Comparison of ENCODE assay signal across 1 cellular context in the genomic region with DNA sequence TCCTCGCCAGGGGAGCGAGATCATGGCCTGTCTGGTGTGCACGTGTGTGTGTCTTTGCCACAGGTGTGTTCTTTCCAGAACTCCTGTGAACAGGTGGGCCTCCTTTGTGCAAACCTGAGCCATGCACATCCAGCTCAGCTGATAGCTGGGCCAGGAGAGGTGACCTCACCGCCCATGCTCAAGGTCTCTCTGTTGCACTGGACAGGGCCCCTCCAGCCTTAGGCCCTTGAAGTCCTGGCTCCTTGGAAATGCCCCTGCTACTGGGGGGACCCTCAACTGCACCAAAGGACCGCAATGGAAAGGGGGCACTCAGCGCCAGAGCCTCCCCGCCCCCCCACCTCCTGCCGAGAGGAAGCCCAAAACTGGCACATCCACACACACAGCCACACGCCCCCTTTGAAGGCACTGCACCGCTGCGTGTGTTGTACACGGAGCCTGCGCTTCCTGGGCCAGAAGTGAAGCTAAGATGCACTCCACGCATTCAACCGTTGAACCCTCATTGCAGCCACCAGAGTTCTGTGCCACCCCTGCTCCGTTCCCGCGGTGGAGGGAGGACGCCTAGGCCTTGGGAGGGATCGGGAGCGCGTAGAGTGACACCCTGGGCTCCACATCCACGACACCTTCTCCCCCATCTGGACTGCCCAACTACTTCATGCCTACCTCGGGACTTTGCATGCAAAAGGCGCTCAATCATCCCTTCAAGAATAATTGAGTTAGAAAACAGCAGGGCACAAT.
TF ChIP-seq lines count a peak whose summit lies in the region.

No MANE protein-coding gene starts in this region.

TF ChIP-seq in SK-N-SH treated with all-trans-retinoic acid at 6 μM for 48 hours, 23 proteins besides CTCF, POLR2A, EP300 and RAD21 (continued from another document):
- TF ChIP-seq, protein P1, sequence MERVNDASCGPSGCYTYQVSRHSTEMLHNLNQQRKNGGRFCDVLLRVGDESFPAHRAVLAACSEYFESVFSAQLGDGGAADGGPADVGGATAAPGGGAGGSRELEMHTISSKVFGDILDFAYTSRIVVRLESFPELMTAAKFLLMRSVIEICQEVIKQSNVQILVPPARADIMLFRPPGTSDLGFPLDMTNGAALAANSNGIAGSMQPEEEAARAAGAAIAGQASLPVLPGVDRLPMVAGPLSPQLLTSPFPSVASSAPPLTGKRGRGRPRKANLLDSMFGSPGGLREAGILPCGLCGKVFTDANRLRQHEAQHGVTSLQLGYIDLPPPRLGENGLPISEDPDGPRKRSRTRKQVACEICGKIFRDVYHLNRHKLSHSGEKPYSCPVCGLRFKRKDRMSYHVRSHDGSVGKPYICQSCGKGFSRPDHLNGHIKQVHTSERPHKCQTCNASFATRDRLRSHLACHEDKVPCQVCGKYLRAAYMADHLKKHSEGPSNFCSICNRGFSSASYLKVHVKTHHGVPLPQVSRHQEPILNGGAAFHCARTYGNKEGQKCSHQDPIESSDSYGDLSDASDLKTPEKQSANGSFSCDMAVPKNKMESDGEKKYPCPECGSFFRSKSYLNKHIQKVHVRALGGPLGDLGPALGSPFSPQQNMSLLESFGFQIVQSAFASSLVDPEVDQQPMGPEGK (CRISPR knock-in tag; IDR thresholded peaks at IDR 0.05; ENCODE audit: borderline replicate concordance): no peak
- no peak for TF ChIP-seq ZC3H10 (CRISPR knock-in tag; IDR thresholded peaks at IDR 0.05)
- TF ChIP-seq, protein P2, sequence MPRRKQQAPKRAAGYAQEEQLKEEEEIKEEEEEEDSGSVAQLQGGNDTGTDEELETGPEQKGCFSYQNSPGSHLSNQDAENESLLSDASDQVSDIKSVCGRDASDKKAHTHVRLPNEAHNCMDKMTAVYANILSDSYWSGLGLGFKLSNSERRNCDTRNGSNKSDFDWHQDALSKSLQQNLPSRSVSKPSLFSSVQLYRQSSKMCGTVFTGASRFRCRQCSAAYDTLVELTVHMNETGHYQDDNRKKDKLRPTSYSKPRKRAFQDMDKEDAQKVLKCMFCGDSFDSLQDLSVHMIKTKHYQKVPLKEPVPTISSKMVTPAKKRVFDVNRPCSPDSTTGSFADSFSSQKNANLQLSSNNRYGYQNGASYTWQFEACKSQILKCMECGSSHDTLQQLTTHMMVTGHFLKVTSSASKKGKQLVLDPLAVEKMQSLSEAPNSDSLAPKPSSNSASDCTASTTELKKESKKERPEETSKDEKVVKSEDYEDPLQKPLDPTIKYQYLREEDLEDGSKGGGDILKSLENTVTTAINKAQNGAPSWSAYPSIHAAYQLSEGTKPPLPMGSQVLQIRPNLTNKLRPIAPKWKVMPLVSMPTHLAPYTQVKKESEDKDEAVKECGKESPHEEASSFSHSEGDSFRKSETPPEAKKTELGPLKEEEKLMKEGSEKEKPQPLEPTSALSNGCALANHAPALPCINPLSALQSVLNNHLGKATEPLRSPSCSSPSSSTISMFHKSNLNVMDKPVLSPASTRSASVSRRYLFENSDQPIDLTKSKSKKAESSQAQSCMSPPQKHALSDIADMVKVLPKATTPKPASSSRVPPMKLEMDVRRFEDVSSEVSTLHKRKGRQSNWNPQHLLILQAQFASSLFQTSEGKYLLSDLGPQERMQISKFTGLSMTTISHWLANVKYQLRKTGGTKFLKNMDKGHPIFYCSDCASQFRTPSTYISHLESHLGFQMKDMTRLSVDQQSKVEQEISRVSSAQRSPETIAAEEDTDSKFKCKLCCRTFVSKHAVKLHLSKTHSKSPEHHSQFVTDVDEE (CRISPR knock-in tag; IDR thresholded peaks at IDR 0.05): no peak
TF ChIP-seq in SK-N-SH treated with all-trans-retinoic acid at 6 μM for 48 hours: peak in this region for 0.
